ENCODE assay signal across 8 cellular contexts in the genomic region with DNA sequence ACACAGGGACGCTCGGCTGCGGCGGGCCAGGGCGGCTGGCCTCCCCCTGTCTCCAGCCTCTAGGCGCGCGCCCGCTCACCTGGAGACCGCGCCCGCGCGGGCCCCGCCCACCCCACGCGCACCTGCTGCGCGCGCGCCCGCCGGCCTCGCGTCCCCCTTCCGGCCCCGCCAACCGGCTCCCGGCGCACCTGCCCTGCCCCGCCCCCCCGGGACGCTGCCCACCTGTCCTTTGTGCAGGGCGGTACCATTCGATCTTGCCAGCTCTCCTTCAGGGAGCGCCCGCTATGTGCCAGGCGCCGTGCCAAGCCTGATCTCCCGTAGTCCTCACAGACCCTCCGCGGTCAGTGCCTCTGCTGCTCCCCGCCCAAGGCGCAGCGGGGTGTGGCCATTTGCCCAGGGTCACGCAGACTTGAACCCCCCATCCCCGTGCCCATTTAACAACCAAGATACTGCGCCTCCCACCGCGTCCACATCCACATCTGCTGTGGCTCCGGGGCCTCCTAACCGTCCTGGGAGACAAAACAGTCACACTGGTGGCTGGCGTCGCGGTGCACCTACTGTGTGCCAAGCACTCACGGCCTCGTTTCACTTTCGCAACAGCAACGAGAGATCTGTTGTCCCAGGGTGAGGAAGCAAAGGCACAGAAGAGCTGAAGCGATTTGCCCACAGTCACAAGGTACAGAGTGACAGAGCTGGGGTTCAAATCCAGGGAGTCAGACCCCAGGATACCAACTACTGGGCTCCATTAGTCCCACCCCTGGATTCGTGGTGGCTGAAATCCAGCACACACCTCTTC. TPM values are rescaled to one million over a fixed set of nuclear protein-coding genes. Genes with fewer than 3 reads are reported as not detected.
A peak's percentile ranks its signal among the peaks of the same experiment; 100 is the strongest.
DNase-seq lines count a peak whose midpoint lies in the region; ATAC-seq and TF ChIP-seq lines count a peak whose summit lies in the region.

No MANE protein-coding gene starts in this region.

- H3K27ac ChIP-seq in HL-60 (replicated peaks) (no peak overlapping the region), OCI-LY3 (ENCODE audit: low read length) (no peak overlapping the region), right cardiac atrium (ENCODE audit: low read length) (no peak overlapping the region), smooth muscle cell (ENCODE audit: low read depth) (no peak overlapping the region)

- H3K9me3 ChIP-seq in OCI-LY3 (ENCODE audit: insufficient read depth, low read length): no peaks in the 10 kb centered on the region
- H3K9me3 ChIP-seq in right cardiac atrium (ENCODE audit: control insufficient read depth, low read length): no peaks in the 10 kb centered on the region
- no peaks in the 10 kb centered on the region for H3K9me3 ChIP-seq in smooth muscle cell (replicated peaks; ENCODE audit: low read depth)

- TF ChIP-seq CTCF in GM10266 (IDR thresholded peaks at IDR 0.05; ENCODE audit: control insufficient read depth, insufficient read depth, low read depth, missing control alignments) (no peak), HL-60 (IDR thresholded peaks at IDR 0.05; ENCODE audit: insufficient read depth, low read length) (no peak), OCI-LY3 (IDR thresholded peaks at IDR 0.05; ENCODE audit: low read depth, low read length) (no peak), smooth muscle cell (IDR thresholded peaks at IDR 0.05; ENCODE audit: borderline replicate concordance, insufficient read depth, poor library complexity, severe bottlenecking) (no peak)

- no peaks in the 10 kb centered on the region for H3K27me3 ChIP-seq in HL-60 (ENCODE audit: insufficient read depth, poor library complexity, severe bottlenecking)
- peaks cover 9% of the 10 kb centered on the region for H3K27me3 ChIP-seq in OCI-LY3 (ENCODE audit: low read depth, low read length)
- H3K27me3 ChIP-seq in right cardiac atrium (ENCODE audit: control insufficient read depth, insufficient read depth): no peaks in the 10 kb centered on the region
- no peaks in the 10 kb centered on the region for H3K27me3 ChIP-seq in smooth muscle cell (ENCODE audit: low read depth)

- H3K36me3 ChIP-seq in OCI-LY3 (replicated peaks; ENCODE audit: low read depth, low read length) (no peaks in the 10 kb centered on the region), smooth muscle cell (ENCODE audit: low read depth) (no peaks in the 10 kb centered on the region)

- no peaks in the 10 kb centered on the region for H4K20me1 ChIP-seq in OCI-LY3 (ENCODE audit: insufficient read depth, low read length)
- H4K20me1 ChIP-seq in smooth muscle cell (ENCODE audit: low read depth): peaks cover 4% of the 10 kb centered on the region

- WGBS in right cardiac atrium: 5% methylated on average over 61 of the region's 61 CpGs
- WGBS in smooth muscle cell (ENCODE audit: low lambda C conversion rate): 26% methylated on average over 29 of the region's 61 CpGs

- H3K4me1 ChIP-seq in OCI-LY3 (ENCODE audit: low read length) (peaks cover 42% of the 10 kb centered on the region), right cardiac atrium (ENCODE audit: control insufficient read depth, insufficient read depth, low read length) (peaks cover 2% of the 10 kb centered on the region), smooth muscle cell (ENCODE audit: low read depth) (peaks cover 8% of the 10 kb centered on the region)

- H3K9ac ChIP-seq in OCI-LY3 (ENCODE audit: low read length) (0 out of 2 replicates have a peak overlapping the region, but pooled peaks have one; percentile 8), smooth muscle cell (ENCODE audit: low read depth) (no peak overlapping the region)

- H3K4me3 ChIP-seq in HL-60 (replicated peaks; ENCODE audit: insufficient read depth, low read length): peak overlapping the region; percentile 42
- peak overlapping the region; percentile 82 for H3K4me3 ChIP-seq in OCI-LY3 (ENCODE audit: low read length)
- peak overlapping the region; percentile 61 for H3K4me3 ChIP-seq in right cardiac atrium (ENCODE audit: low read length)
- peak overlapping the region; percentile 62 for H3K4me3 ChIP-seq in smooth muscle cell

- peaks cover 4% of the 10 kb centered on the region for H3F3A ChIP-seq in smooth muscle cell (ENCODE audit: low read depth)

- peak in 1 of 2 donors; percentile 6 for ATAC-seq in right cardiac atrium
- no peak for ATAC-seq in HG03108 (IDR thresholded peaks at IDR 0.05; ENCODE audit: unreplicated experiment)

- H3K79me2 ChIP-seq in OCI-LY3 (ENCODE audit: low read length): no peaks in the 10 kb centered on the region
- H3K79me2 ChIP-seq in smooth muscle cell (ENCODE audit: low read depth): no peaks in the 10 kb centered on the region

- H3K4me2 ChIP-seq in OCI-LY3 (ENCODE audit: low read length) (peak overlapping the region; percentile 94), smooth muscle cell (peak overlapping the region; percentile 92)

- DNase-seq in GM10266 (ENCODE audit: extremely low spot score): peak; percentile 53
- DNase-seq in HL-60 (ENCODE audit: low read depth in 1 of 2, low spot score in 1 of 2): peak in 1 of 2 experiments; percentile 30
- DNase-seq in activated gamma-delta T cell treated with anti-CD3 and anti-CD28 coated beads, Interleukin-2, amount 50 U/mL, for 16 hours (ENCODE audit: low read depth): peak; percentile 35
- peak in 2 of 3 donors; percentile 71 to 74 for DNase-seq in right cardiac atrium
- no peak for DNase-seq in smooth muscle cell (lab: John Stamatoyannopoulos, UW; ENCODE audit: unreplicated experiment)
- no peak for DNase-seq in NCI-H1048 (lab: John Stamatoyannopoulos, UW)

- H2AFZ ChIP-seq in OCI-LY3 (ENCODE audit: low read depth, low read length) (0 out of 2 replicates have a peak overlapping the region, but pooled peaks have one; percentile 22), smooth muscle cell (ENCODE audit: low read depth) (no peak overlapping the region)

- intact Hi-C loops in right cardiac atrium (cut with DNase I): loop anchor here in 1 of 4 donors (5.0 kb wide), 1 partner anchor 110 kb away; no protein-coding TSS in a partner anchor

RNA-seq across cellular contexts. Expression of a gene that starts 48.1 kb away (rescaled TPM):
- total RNA-seq in right cardiac atrium (10 to 100 TPM in 1 of 4 donors, 1 to 10 TPM in 3; 6.5 to 10.9 (median 8.0) TPM), smooth muscle cell (26.0 and 26.6 TPM in 2 replicates)
- polyA plus RNA-seq in right cardiac atrium (8.3 TPM), smooth muscle cell (26.2 and 28.7 TPM in 2 replicates)

Comparison
In these comparisons a context has a peak if more than half of its experiments do, and no peak if none do; other contexts are left out.
1. DNase-seq: peak in GM10266 (single experiment), activated gamma-delta T cell treated with anti-CD3 and anti-CD28 coated beads, Interleukin-2, amount 50 U/mL, for 16 hours (single experiment) and right cardiac atrium (2 of 3); none in smooth muscle cell (single experiment) and NCI-H1048 (single experiment).
2. Peak in every context shown above with its lines, with median percentiles within 50 percentile points of each other: H3K4me3 ChIP-seq.